ENCODE assay signal across 1 cellular context in genomic region chr2:27408601-27409320, GRCh38.
TF ChIP-seq lines count a peak whose summit lies in the region.

No MANE protein-coding gene starts in this region.

TF ChIP-seq in IMR-90, 13 proteins besides CTCF, POLR2A, EP300 and RAD21 (continued from another document):
- TF ChIP-seq BHLHE40 (IDR thresholded peaks at IDR 0.05; ENCODE audit: low read depth, low read length) (0 out of 2 replicates have a peak, but pooled peaks have one; percentile 14), CHD1 (IDR thresholded peaks at IDR 0.05; ENCODE audit: low read depth, low read length) (no peak), SMC3 (IDR thresholded peaks at IDR 0.05; ENCODE audit: low read depth, low read length) (no peak), NFE2L2 (IDR thresholded peaks at IDR 0.05; ENCODE audit: low read depth, low read length) (no peak), RFX5 (IDR thresholded peaks at IDR 0.05; ENCODE audit: low read depth, low read length) (no peak), RCOR1 (IDR thresholded peaks at IDR 0.05; ENCODE audit: insufficient replicate concordance, low read length) (no peak), MXI1 (IDR thresholded peaks at IDR 0.05; ENCODE audit: borderline replicate concordance, low read depth, low read length) (peak; percentile 49; the same call in 1 of the 2 replicates), USF2 (IDR thresholded peaks at IDR 0.05; ENCODE audit: low read depth, low read length) (no peak), ELK1 (IDR thresholded peaks at IDR 0.05; ENCODE audit: borderline replicate concordance, low read depth, low read length) (no peak)
